8 cellular contexts compared by ENCODE assay signal in genomic region chr9:88387035-88387732, GRCh38. TPM values are rescaled to one million over a fixed set of nuclear protein-coding genes. Genes with fewer than 3 reads are reported as not detected.
DNase-seq lines count a peak whose midpoint lies in the region; ATAC-seq and TF ChIP-seq lines count a peak whose summit lies in the region.

No MANE protein-coding gene starts in this region.

- H3K4me3 ChIP-seq in SU-DHL-6 (ENCODE audit: insufficient read depth, low read length, poor library complexity, severe bottlenecking) (peak overlapping the region; percentile 77), mucosa of rectum (ENCODE audit: low read length in 2 of 2) (peak overlapping the region; percentile 95 to 99), tibial artery (peak overlapping the region; percentile 84 to 96)

- no peak for ATAC-seq in HG03521 (IDR thresholded peaks at IDR 0.05; ENCODE audit: unreplicated experiment)
- no peak for ATAC-seq in HG03565 (IDR thresholded peaks at IDR 0.05; ENCODE audit: unreplicated experiment)

- H3K9ac ChIP-seq in SU-DHL-6 (ENCODE audit: low read length) (peak overlapping the region; percentile 50), mucosa of rectum (ENCODE audit: low read depth in 1 of 2, low read length in 2 of 2) (peak overlapping the region; percentile 94 to 98)

- H3K36me3 Mint-ChIP-seq in CD14-positive monocyte: no peaks in the 10 kb centered on the region

- TF ChIP-seq CTCF in CD14-positive monocyte (IDR thresholded peaks at IDR 0.05) (no peak), SU-DHL-6 (IDR thresholded peaks at IDR 0.05; ENCODE audit: insufficient read depth, low read length, poor library complexity, severe bottlenecking) (no peak), tibial artery (IDR thresholded peaks at IDR 0.05) (no peak)

- H4K20me1 ChIP-seq in SU-DHL-6 (ENCODE audit: low read depth, low read length): peaks cover 5% of the 10 kb centered on the region; the same call in 1 of the 2 replicates

- DNase-seq in CD14-positive monocyte (ENCODE audit: low spot score) (no peak), HEK293T (ENCODE audit: extremely low spot score) (peak; percentile 23), epithelial cell of prostate (ENCODE audit: low read depth, low spot score) (no peak), tibial artery (peak in 1 of 2 donors; percentile 62)

- intact Hi-C loops in CD14-positive monocyte (cut with micrococcal nuclease) (loop anchor here in 1 of 2 donors (10.0 kb wide), 1 partner anchor 412 kb away; the partner anchor contains the start of gene CDK20), tibial artery (cut with DNase I; ENCODE audit: low total_unique reads) (no loop called here)

- peaks cover 4 to 13% of the 10 kb centered on the region in 2 donors for H3K4me1 ChIP-seq in mucosa of rectum (ENCODE audit: control insufficient read depth in 2 of 2, insufficient read depth in 2 of 2, low read length in 2 of 2)
- H3K4me1 ChIP-seq in tibial artery: peaks cover 0 to 30% (median 20%) of the 10 kb centered on the region in 4 donors

- peaks cover 29% of the 10 kb centered on the region for H3K79me2 ChIP-seq in SU-DHL-6 (ENCODE audit: insufficient read depth, low read length)

- H3K27ac Mint-ChIP-seq in CD14-positive monocyte: peak overlapping the region; percentile 66 to 86 (median 85)

- peak overlapping the region; percentile 57 for H3K4me2 ChIP-seq in SU-DHL-6 (ENCODE audit: low read depth, low read length, poor library complexity, severe bottlenecking)

- no peaks in the 10 kb centered on the region for H3K36me3 ChIP-seq in SU-DHL-6 (ENCODE audit: low read length)
- peaks cover 0 to 5% of the 10 kb centered on the region in 2 donors for H3K36me3 ChIP-seq in mucosa of rectum (ENCODE audit: control insufficient read depth in 2 of 2, insufficient read depth in 2 of 2, low read length in 2 of 2)
- no peaks in the 10 kb centered on the region for H3K36me3 ChIP-seq in tibial artery

- H3F3A ChIP-seq in SU-DHL-6 (ENCODE audit: insufficient read depth): peaks cover 10% of the 10 kb centered on the region; the same call in 1 of the 2 replicates

- peaks cover 0 to 2% (median 1%) of the 10 kb centered on the region in 3 donors for H3K27me3 Mint-ChIP-seq in CD14-positive monocyte (ENCODE audit: low read depth in 3 of 3)

- no peaks in the 10 kb centered on the region for H3K9me3 ChIP-seq in SU-DHL-6 (ENCODE audit: insufficient read depth, low read length)
- no peaks in the 10 kb centered on the region for H3K9me3 ChIP-seq in mucosa of rectum (ENCODE audit: control insufficient read depth in 2 of 2, low read length in 2 of 2)
- H3K9me3 ChIP-seq in tibial artery: no peaks in the 10 kb centered on the region

- peaks cover 43% of the 10 kb centered on the region for H3K4me1 Mint-ChIP-seq in CD14-positive monocyte

- no peaks in the 10 kb centered on the region for H3K9me3 Mint-ChIP-seq in CD14-positive monocyte

- H3K9me2 ChIP-seq in SU-DHL-6 (replicated peaks; ENCODE audit: insufficient read depth, low read length): no peaks in the 10 kb centered on the region

- POLR2A ChIA-PET in HEK293T (lab: Yijun Ruan, JAX): no interaction called here

- no peaks in the 10 kb centered on the region for H3K27me3 ChIP-seq in SU-DHL-6 (ENCODE audit: low read length)
- no peaks in the 10 kb centered on the region for H3K27me3 ChIP-seq in mucosa of rectum (ENCODE audit: control insufficient read depth in 2 of 2, insufficient read depth in 2 of 2, low read length in 2 of 2)
- H3K27me3 ChIP-seq in tibial artery: no peaks in the 10 kb centered on the region

- peak overlapping the region; percentile 85 for H2AFZ ChIP-seq in SU-DHL-6 (ENCODE audit: low read depth, low read length, severe bottlenecking)

- H3K27ac ChIP-seq in SU-DHL-6 (ENCODE audit: low read depth, low read length) (no peak overlapping the region), epithelial cell of prostate (peak overlapping the region; percentile 96), mucosa of rectum (ENCODE audit: low read depth in 2 of 2, low read length in 2 of 2) (peak overlapping the region; percentile 96 to 97), tibial artery (peak overlapping the region; percentile 90 to 96)

- CTCF ChIA-PET in HEK293T (lab: Yijun Ruan, JAX): no interaction called here

- peak overlapping the region; percentile 95 to 96 for H3K4me3 Mint-ChIP-seq in CD14-positive monocyte

TF ChIP-seq in HEK293T, 16 proteins besides CTCF, POLR2A, EP300 and RAD21:
- TF ChIP-seq FOXM1 (IDR thresholded peaks at IDR 0.05; ENCODE audit: borderline replicate concordance): no peak

RNA-seq across cellular contexts. Expression of gene SPIN1, which starts 1.1 kb away (rescaled TPM):
- polyA plus RNA-seq in CD14-positive monocyte: 10 to 100 TPM; 11.3 to 14.0 TPM
